Comparison of ENCODE assay signal across 24 cellular contexts in the genomic region with DNA sequence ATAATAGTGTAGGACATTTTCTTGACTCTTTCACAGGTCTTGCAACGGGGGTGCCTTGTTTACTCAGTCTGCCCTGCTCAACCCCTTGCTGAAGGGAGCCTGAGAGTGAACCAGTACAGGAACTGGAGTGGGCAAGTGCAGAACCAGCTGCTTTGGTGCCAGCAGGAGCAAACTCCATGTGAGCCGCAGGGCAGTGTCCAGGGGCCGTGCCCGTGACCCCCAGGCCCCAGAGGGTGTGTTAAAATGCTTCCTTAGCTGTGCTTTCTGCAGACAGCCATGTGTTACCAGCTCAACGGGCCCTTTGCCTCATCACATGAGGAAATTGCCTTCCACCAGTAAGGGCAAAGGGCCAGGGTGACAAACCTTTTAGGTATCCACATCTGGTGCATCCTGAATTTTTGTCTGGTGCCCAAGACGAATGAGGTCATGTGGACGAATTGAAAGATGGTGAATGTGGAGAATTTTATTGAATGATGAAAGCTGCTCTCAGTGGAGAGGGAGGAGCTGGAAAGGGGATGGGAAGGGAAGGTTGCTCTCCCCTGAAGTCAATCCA. TPM values are rescaled to one million over a fixed set of nuclear protein-coding genes. Genes with fewer than 3 reads are reported as not detected.
"Had no signal": no experiment of that assay in that cellular context is flagged by ENCODE, and none has a peak within 500 bp of the region (broad histone marks: within the 10 kb centered on the region; RNA-seq: fewer than 3 reads in every experiment).

No MANE protein-coding gene starts in this region.

- H3K27me3 ChIP-seq: breast epithelium, Peyer's patch had no signal

- DNase-seq: activated B cell treated with CpG ODN at 0.5 μM for 24 hours; activated CD4-positive, alpha-beta memory T cell treated with anti-CD3 and anti-CD28 coated beads for 36 hours; activated CD4-positive, alpha-beta T cell treated with anti-CD3 and anti-CD28 coated beads for 1 hour; activated CD4-positive, alpha-beta T cell treated with anti-CD3 and anti-CD28 coated beads, Interleukin-2, amount 10 ng/mL, durations not matched to agents 7 days and 5 days; activated CD8-positive, alpha-beta memory T cell treated with anti-CD3 and anti-CD28 coated beads for 24 hours; activated effector memory CD4-positive, alpha-beta T cell treated with anti-CD3 and anti-CD28 coated beads, Interleukin-2, amount 50 U/mL, for 16 hours; activated naive CD4-positive, alpha-beta T cell treated with Interleukin-2 at 50 U/mL for 16 hours; activated T-cell treated with anti-CD3 and anti-CD28 coated beads, Interleukin-2, amount 50 U/mL, for 4 hours; caudate nucleus; Karpas-422; NCI-H1105 treated with DMSO at 0.1 percent for 48 hours; NCI-H1436 treated with DMSO at 0.1 percent for 48 hours; NCI-H187; NCI-H2081; NCI-H510A treated with DMSO at 0.1 percent for 48 hours; NCI-H69; Peyer's patch; SIG-M5; T-helper 17 cell; T-helper 9 cell had no signal

- H3K4me1 ChIP-seq: breast epithelium, Peyer's patch had no signal

- H3K27ac ChIP-seq: breast epithelium, Peyer's patch had no signal

- ATAC-seq: activated naive CD4-positive, alpha-beta T cell treated with anti-CD3 and anti-CD28 coated beads, Interleukin-2, amount 50 U/mL, for 72 hours; activated T-cell treated with anti-CD3 and anti-CD28 coated beads, Interleukin-2, amount 50 U/mL, for 4 hours; T-helper 17 cell had no signal

- H3K9me3 ChIP-seq: Peyer's patch had no signal

- H3K4me3 ChIP-seq: breast epithelium, Peyer's patch had no signal

- H3K36me3 ChIP-seq: breast epithelium, Peyer's patch had no signal

RNA-seq across cellular contexts. Expression of gene OR5D13, which starts 53.6 kb away (rescaled TPM):
- total RNA-seq: activated B cell treated with CpG ODN at 0.5 μM for 24 hours; activated CD4-positive, alpha-beta memory T cell treated with anti-CD3 and anti-CD28 coated beads for 36 hours; activated CD4-positive, alpha-beta T cell treated with anti-CD3 and anti-CD28 coated beads, Interleukin-2, amount 10 ng/mL, durations not matched to agents 7 days and 5 days; activated naive CD4-positive, alpha-beta T cell treated with anti-CD3 and anti-CD28 coated beads, Interleukin-2, amount 50 U/mL, for 72 hours; activated T-cell treated with anti-CD3 and anti-CD28 coated beads, Interleukin-2, amount 50 U/mL, for 4 hours; breast epithelium; chondrocyte; Peyer's patch; T-helper 17 cell had no signal
- polyA plus RNA-seq: adipose tissue had no signal

RNA-seq across cellular contexts. Expression of gene OR4C6, which starts 57.7 kb away (rescaled TPM):
- total RNA-seq: activated B cell treated with CpG ODN at 0.5 μM for 24 hours; activated CD4-positive, alpha-beta memory T cell treated with anti-CD3 and anti-CD28 coated beads for 36 hours; activated CD4-positive, alpha-beta T cell treated with anti-CD3 and anti-CD28 coated beads, Interleukin-2, amount 10 ng/mL, durations not matched to agents 7 days and 5 days; activated naive CD4-positive, alpha-beta T cell treated with anti-CD3 and anti-CD28 coated beads, Interleukin-2, amount 50 U/mL, for 72 hours; activated T-cell treated with anti-CD3 and anti-CD28 coated beads, Interleukin-2, amount 50 U/mL, for 4 hours; breast epithelium; chondrocyte; Peyer's patch; T-helper 17 cell had no signal
- polyA plus RNA-seq: adipose tissue had no signal
